ENCODE assay signal across 11 cellular contexts in genomic region chr11:106399075-106399500, GRCh38.
DNase-seq lines count a peak whose midpoint lies in the region; ATAC-seq and TF ChIP-seq lines count a peak whose summit lies in the region.
"Had no signal": no experiment of that assay in that cellular context is flagged by ENCODE, and none has a peak within 500 bp of the region (broad histone marks: within the 10 kb centered on the region; RNA-seq: fewer than 3 reads in every experiment).

No MANE protein-coding gene starts in this region.

- H3K4me1 Mint-ChIP-seq in MCF 10A (ENCODE audit: insufficient read depth, unreplicated experiment) (peaks cover 21% of the 10 kb centered on the region), brain (peaks cover 20% of the 10 kb centered on the region)

- H3K4me3 ChIP-seq in breast epithelium, result no peak overlapping the region
- no peak overlapping the region for H3K4me3 ChIP-seq in vagina

- CTCF ChIA-PET in MCF 10A (lab: Yijun Ruan, JAX), result interaction anchor here (0.7 kb wide), 1 partner anchor 247 kb away, joined by 3 read pairs; no protein-coding TSS in a partner anchor

- peaks cover 0 to 16% of the 10 kb centered on the region in 2 donors for H3K9me3 ChIP-seq in breast epithelium
- no peaks in the 10 kb centered on the region for H3K9me3 ChIP-seq in vagina

- peak overlapping the region; percentile 70 for H3K27ac Mint-ChIP-seq in MCF 10A (ENCODE audit: low read depth, unreplicated experiment)
- peak overlapping the region in 3 of 5 experiments; percentile 3 to 72 (median 68) for H3K27ac Mint-ChIP-seq in brain

- H3K4me1 ChIP-seq in breast epithelium (no peaks in the 10 kb centered on the region), vagina (no peaks in the 10 kb centered on the region)

- H3K27me3 ChIP-seq in breast epithelium (no peaks in the 10 kb centered on the region), vagina (no peaks in the 10 kb centered on the region)

- intact Hi-C loops in MCF 10A (cut with micrococcal nuclease) (loop anchor here (1.0 to 10.0 kb wide), 3 partner anchors 26 to 306 kb away; no protein-coding TSS in a partner anchor), breast epithelium (cut with DNase I; ENCODE audit: low total_unique reads) (no loop called here), vagina (cut with DNase I) (no loop called here)

- H3K36me3 Mint-ChIP-seq in MCF 10A (ENCODE audit: insufficient read depth, unreplicated experiment), result no peaks in the 10 kb centered on the region
- H3K36me3 Mint-ChIP-seq in brain, result no peaks in the 10 kb centered on the region

- H3K4me3 Mint-ChIP-seq in MCF 10A (ENCODE audit: unreplicated experiment) (no peak overlapping the region), brain (peak overlapping the region in 1 of 5 experiments; percentile 40)

- peak; percentile 92 for DNase-seq in MCF 10A (ENCODE audit: unreplicated experiment)
- no peak for DNase-seq in breast epithelium (ENCODE audit: low spot score in 2 of 2)
- peak; percentile 93 for DNase-seq in kidney glomerular epithelial cell (lab: John Stamatoyannopoulos, UW)
- DNase-seq in vagina (ENCODE audit: extremely low spot score in 2 of 2), result no peak
- DNase-seq in DMS79 treated with DMSO at 0.1 percent for 48 hours (lab: John Stamatoyannopoulos, UW), result no peak
- DNase-seq: hippocampal formation, NCI-H1105 had no signal

- no peak overlapping the region for H3K27ac ChIP-seq in breast epithelium
- peak overlapping the region; percentile 72 for H3K27ac ChIP-seq in vagina
- H3K27ac ChIP-seq: 22Rv1 had no signal

- peaks cover 7% of the 10 kb centered on the region for H3K36me3 ChIP-seq in breast epithelium
- H3K36me3 ChIP-seq in vagina, result no peaks in the 10 kb centered on the region

- ATAC-seq in GM21526 (IDR thresholded peaks at IDR 0.05; ENCODE audit: low FRiP score, unreplicated experiment), result no peak
- ATAC-seq in HG03045 (IDR thresholded peaks at IDR 0.05; ENCODE audit: unreplicated experiment), result no peak

- POLR2A ChIA-PET in MCF 10A (lab: Yijun Ruan, JAX), result interaction anchor here (0.6 to 1.7 kb wide), 9 partner anchors 16 to 987 kb away, joined by 3 to 10 read pairs (median 4); no protein-coding TSS in a partner anchor

- H3K9me3 Mint-ChIP-seq in MCF 10A (ENCODE audit: unreplicated experiment) (peaks cover 8% of the 10 kb centered on the region), brain (peaks cover 3 to 6% (median 4%) of the 10 kb centered on the region in 5 experiments)

- TF ChIP-seq POLR2A in breast epithelium (IDR thresholded peaks at IDR 0.05) (no peak), vagina (IDR thresholded peaks at IDR 0.05) (no peak)

- H3K27me3 Mint-ChIP-seq in MCF 10A (ENCODE audit: insufficient read depth, unreplicated experiment) (no peaks in the 10 kb centered on the region), brain (peaks cover 6% of the 10 kb centered on the region)

- TF ChIP-seq CTCF in MCF 10A (IDR thresholded peaks at IDR 0.05; ENCODE audit: unreplicated experiment) (no peak), breast epithelium (IDR thresholded peaks at IDR 0.05) (no peak), brain (conservative IDR thresholded peaks at IDR 0.05) (no peak), vagina (IDR thresholded peaks at IDR 0.05) (no peak)

- no TSS peak for BruUV-seq in MCF 10A (replicated peaks; lab: Mats Ljungman, UMichigan)

Comparison
In these comparisons a context has a peak if more than half of its experiments do, and no peak if none do; other contexts are left out.
1. DNase-seq: peak in MCF 10A (single experiment) and kidney glomerular epithelial cell (single experiment); none in breast epithelium (0 of 2), vagina (0 of 2) and DMS79 treated with DMSO at 0.1 percent for 48 hours (single experiment).